ENCODE assay signal across 19 cellular contexts in the genomic region with DNA sequence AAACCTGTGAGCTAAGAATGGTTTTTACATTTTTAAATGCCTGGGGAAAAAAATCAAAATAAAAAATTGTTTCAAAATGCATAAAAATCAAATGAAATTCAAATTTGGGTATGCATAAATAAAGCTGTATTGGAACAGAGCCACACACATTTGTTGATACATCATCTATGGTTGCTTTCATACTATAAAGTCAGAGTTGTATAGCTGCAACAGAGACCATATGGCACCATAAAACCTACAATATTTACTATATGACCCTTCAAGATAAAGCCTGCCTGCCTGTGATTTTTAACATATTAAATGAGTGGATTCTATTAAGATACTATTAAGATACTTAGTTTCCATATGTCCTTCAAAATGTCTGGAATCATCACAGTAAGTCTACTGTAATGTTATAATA. TPM values are rescaled to one million over a fixed set of nuclear protein-coding genes. Genes with fewer than 3 reads are reported as not detected.
DNase-seq lines count a peak whose midpoint lies in the region; ATAC-seq, FAIRE-seq and TF ChIP-seq lines count a peak whose summit lies in the region.
"Had no signal": no experiment of that assay in that cellular context is flagged by ENCODE, and none has a peak within 500 bp of the region (broad histone marks: within the 10 kb centered on the region; RNA-seq: fewer than 3 reads in every experiment).

No MANE protein-coding gene starts in this region.

- H3K9me3 ChIP-seq in upper lobe of right lung: no peaks in the 10 kb centered on the region
- H3K9me3 ChIP-seq: Caco-2, HAP-1 had no signal

- no peak overlapping the region for H3K27ac ChIP-seq in upper lobe of right lung
- H3K27ac ChIP-seq: 22Rv1, BLaER1, C4-2B had no signal

- ATAC-seq in upper lobe of right lung: no peak
- ATAC-seq: CD8-positive, alpha-beta T cell had no signal

- no peaks in the 10 kb centered on the region for H3K27me3 ChIP-seq in upper lobe of right lung
- H3K27me3 ChIP-seq: BLaER1 had no signal

- intact Hi-C loops in upper lobe of right lung (cut with DNase I): no loop called here

- DNase-seq in DMS 273 (lab: John Stamatoyannopoulos, UW; ENCODE audit: unreplicated experiment) (peak; percentile 15), DMS 273 treated with DMSO at 0.1 percent for 48 hours (lab: John Stamatoyannopoulos, UW) (no peak), upper lobe of right lung (no peak), KBM-7 (no peak)
- DNase-seq: Caco-2; CD4-positive, CD25-positive, alpha-beta regulatory T cell; CD8-positive, alpha-beta T cell; DMS53; DMS79 treated with DMSO at 0.1 percent for 48 hours; GOT3; HFFc6 had no signal

- no peak for TF ChIP-seq CTCF in upper lobe of right lung (IDR thresholded peaks at IDR 0.05)

- H3K4me3 ChIP-seq in upper lobe of right lung: no peak overlapping the region
- H3K4me3 ChIP-seq: BLaER1, HAP-1 had no signal

- FAIRE-seq in G401.6 (lab: Jason Lieb, UNC): peak; percentile 19
- peak; percentile 33 for FAIRE-seq in colon (lab: Jason Lieb, UNC)
- FAIRE-seq: A204.1, GM12892 had no signal

- peaks cover 5% of the 10 kb centered on the region for H3K36me3 ChIP-seq in upper lobe of right lung
- H3K36me3 ChIP-seq: HAP-1 had no signal

- H3K4me1 ChIP-seq in upper lobe of right lung: no peaks in the 10 kb centered on the region
- H3K4me1 ChIP-seq: Caco-2, HAP-1 had no signal

- in situ Hi-C loops in KBM-7 (cut with MboI; ENCODE audit: low pct_unique_long_range_greater_than_20kb, low sequenced_read_pairs): no loop called here

RNA-seq across cellular contexts. Expression of a gene that starts 40.0 kb away (rescaled TPM):
- 18.6 TPM for total RNA-seq in upper lobe of right lung
